8 cellular contexts compared by ENCODE assay signal in the genomic region with DNA sequence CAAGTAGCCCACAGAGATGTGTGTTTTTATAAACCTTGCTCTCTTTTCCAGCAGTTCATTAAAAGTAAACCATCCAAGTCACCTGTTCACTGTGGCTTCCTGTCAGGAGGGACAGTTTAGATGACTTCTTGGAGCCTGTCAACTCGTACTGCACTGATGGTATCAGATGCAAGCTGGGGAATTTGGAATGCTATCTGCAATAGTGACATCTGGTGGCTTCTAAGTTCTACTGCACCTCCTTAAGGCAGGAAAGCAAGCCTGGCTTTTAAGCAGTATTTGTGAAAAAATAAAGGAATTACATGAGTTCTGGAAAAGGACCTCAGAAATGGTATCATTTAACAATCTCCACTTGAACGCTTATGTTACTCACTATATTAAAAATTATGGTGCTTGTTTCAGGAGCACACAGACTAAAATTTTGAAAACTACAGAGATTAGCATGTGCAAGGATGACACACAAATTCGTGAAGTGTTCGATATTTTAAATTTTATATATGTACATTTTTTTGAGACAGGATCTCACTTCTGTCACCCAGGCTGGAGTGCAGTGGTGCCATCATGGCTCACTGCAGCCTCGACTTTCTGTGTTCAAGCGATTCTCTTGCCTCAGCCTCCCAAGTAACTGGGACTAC.
A peak's percentile ranks its signal among the peaks of the same experiment; 100 is the strongest.
DNase-seq lines count a peak whose midpoint lies in the region; ATAC-seq, FAIRE-seq and TF ChIP-seq lines count a peak whose summit lies in the region.

No MANE protein-coding gene starts in this region.

- H3K14ac ChIP-seq in H1 (ENCODE audit: insufficient read length) = no peak overlapping the region

- H3K27ac ChIP-seq in H1 (ENCODE audit: low read depth, low read length) (no peak overlapping the region), mesendoderm (ENCODE audit: low read depth, low read length) (no peak overlapping the region)

- H2AFZ ChIP-seq in H1 (ENCODE audit: low read length) = no peak overlapping the region

- WGBS in H1 (ENCODE audit: extremely low coverage in 1 of 2, insufficient coverage in 1 of 2, insufficient read length in 1 of 2, insufficient replicate concordance in 2 of 2, low coverage in 1 of 2, low lambda C conversion rate in 2 of 2, missing lambda C conversion rate in 1 of 2), 2 experiments = 64% methylated on average over 6 of the region's 6 CpGs; no CpG with 5 or more reads in 1 of the 2 experiments
- no CpG with 5 or more reads among the region's 6 CpGs for WGBS in mesendoderm (ENCODE audit: extremely low coverage, insufficient coverage, low lambda C conversion rate)

- H3K36me3 Mint-ChIP-seq in activated naive CD4-positive, alpha-beta T cell treated with anti-CD3 and anti-CD28 coated beads for 36 hours (ENCODE audit: low read depth) = no peaks in the 10 kb centered on the region
- no peaks in the 10 kb centered on the region for H3K36me3 Mint-ChIP-seq in activated naive CD4-positive, alpha-beta T cell treated with anti-CD3 and anti-CD28 coated beads, Interleukin-2, amount 10 ng/mL, durations not matched to agents 7 days and 5 days
- H3K36me3 Mint-ChIP-seq in T-helper 2 cell treated with Interferon-gamma antibody and Interleukin-4, amounts not matched to agents 5 μg/mL and 100 μg/mL, for 36 hours (ENCODE audit: low read depth) = no peaks in the 10 kb centered on the region

- no peaks in the 10 kb centered on the region for H3K9me3 Mint-ChIP-seq in activated naive CD4-positive, alpha-beta T cell treated with anti-CD3 and anti-CD28 coated beads for 36 hours
- no peaks in the 10 kb centered on the region for H3K9me3 Mint-ChIP-seq in activated naive CD4-positive, alpha-beta T cell treated with anti-CD3 and anti-CD28 coated beads, Interleukin-2, amount 10 ng/mL, durations not matched to agents 7 days and 5 days
- H3K9me3 Mint-ChIP-seq in T-helper 2 cell treated with Interferon-gamma antibody and Interleukin-4, amounts not matched to agents 5 μg/mL and 100 μg/mL, for 36 hours = no peaks in the 10 kb centered on the region

- ATAC-seq in GM21723 (IDR thresholded peaks at IDR 0.05; ENCODE audit: unreplicated experiment) = peak; percentile 99

- no peak overlapping the region for H2BK20ac ChIP-seq in H1 (ENCODE audit: low read length)

- no peak overlapping the region for H3K27ac Mint-ChIP-seq in activated naive CD4-positive, alpha-beta T cell treated with anti-CD3 and anti-CD28 coated beads for 36 hours
- no peak overlapping the region for H3K27ac Mint-ChIP-seq in activated naive CD4-positive, alpha-beta T cell treated with anti-CD3 and anti-CD28 coated beads, Interleukin-2, amount 10 ng/mL, durations not matched to agents 7 days and 5 days
- H3K27ac Mint-ChIP-seq in T-helper 2 cell treated with Interferon-gamma antibody and Interleukin-4, amounts not matched to agents 5 μg/mL and 100 μg/mL, for 36 hours = no peak overlapping the region

- H3K27me3 ChIP-seq in H1 (replicated peaks in 1 of 4; ENCODE audit: control insufficient read depth in 3 of 4, extremely low read depth in 1 of 4, insufficient read depth in 3 of 4, low read length in 3 of 4) (no peaks in the 10 kb centered on the region), mesendoderm (ENCODE audit: insufficient read depth, low read length, poor library complexity) (no peaks in the 10 kb centered on the region)

- H2BK120ac ChIP-seq in H1 (replicated peaks; ENCODE audit: low read depth, low read length) (no peak overlapping the region), mesendoderm (ENCODE audit: low read depth, low read length) (no peak overlapping the region)

- H2BK5ac ChIP-seq in H1 (ENCODE audit: low read depth, low read length) = no peak overlapping the region
- H2BK5ac ChIP-seq in mesendoderm (ENCODE audit: low read length) = no peak overlapping the region

- DNase-seq in activated naive CD4-positive, alpha-beta T cell treated with anti-CD3 and anti-CD28 coated beads for 36 hours = peak; percentile 39
- DNase-seq in activated naive CD4-positive, alpha-beta T cell treated with anti-CD3 and anti-CD28 coated beads, Interleukin-2, amount 10 ng/mL, durations not matched to agents 7 days and 5 days = no peak
- peak; percentile 23 for DNase-seq in HuH-7.5 (ENCODE audit: low spot score)
- peak; percentile 75 for DNase-seq in RKO (ENCODE audit: low spot score)
- DNase-seq in H1 (ENCODE audit: low read depth in 1 of 2, low spot score in 2 of 2) = no peak
- peak; percentile 83 for DNase-seq in mesendoderm
- DNase-seq in T-helper 2 cell treated with Interferon-gamma antibody and Interleukin-4, amounts not matched to agents 5 μg/mL and 100 μg/mL, for 36 hours (ENCODE audit: low spot score) = no peak

- no peak overlapping the region for H3K18ac ChIP-seq in H1 (ENCODE audit: extremely low read depth, low read length)
- H3K18ac ChIP-seq in mesendoderm (ENCODE audit: low read length) = no peak overlapping the region

- H3K23ac ChIP-seq in H1 (ENCODE audit: insufficient read length) (no peak overlapping the region), mesendoderm (ENCODE audit: low read length) (no peak overlapping the region)

- POLR2A ChIA-PET in H1 (lab: Charles Lee; ENCODE audit: partially characterized antibody) = no interaction called here

- H4K5ac ChIP-seq in H1 (ENCODE audit: insufficient read length, low read depth, low read length) (no peak overlapping the region), mesendoderm (ENCODE audit: low read length) (no peak overlapping the region)

- CTCF ChIA-PET in activated naive CD4-positive, alpha-beta T cell treated with anti-CD3 and anti-CD28 coated beads for 36 hours (lab: Charles Lee) = interaction anchor here (0.5 to 1.6 kb wide), 4 partner anchors 8 to 245 kb away, joined by 3 to 4 read pairs (median 4); no protein-coding TSS in a partner anchor
- CTCF ChIA-PET in activated naive CD4-positive, alpha-beta T cell treated with anti-CD3 and anti-CD28 coated beads, Interleukin-2, amount 10 ng/mL, durations not matched to agents 7 days and 5 days (lab: Charles Lee) = interaction anchor here (0.6 kb wide), 1 partner anchor 29 kb away, joined by 3 read pairs; no protein-coding TSS in a partner anchor
- CTCF ChIA-PET in H1 (lab: Charles Lee; ENCODE audit: partially characterized antibody) = interaction anchor here (0.7 to 1.6 kb wide), 6 partner anchors 9 to 150 kb away, joined by 3 to 5 read pairs (median 3); no protein-coding TSS in a partner anchor

- H3K4ac ChIP-seq in H1 (replicated peaks; ENCODE audit: insufficient read length, low read depth, low read length) = no peak overlapping the region
- H3K4ac ChIP-seq in mesendoderm (ENCODE audit: low read depth, low read length) = no peak overlapping the region

- peak; percentile 80 to 86 for TF ChIP-seq RAD21 in H1 (IDR thresholded peaks at IDR 0.05 in 1 of 2, conservative IDR thresholded peaks at IDR 0.05 in 1 of 2; ENCODE audit: low read depth in 2 of 2, low read length in 2 of 2)

- H3K79me2 ChIP-seq in H1 (ENCODE audit: control insufficient read depth in 1 of 2, insufficient read depth in 2 of 2, low read length in 2 of 2) (no peaks in the 10 kb centered on the region), mesendoderm (ENCODE audit: control insufficient read depth, insufficient read depth, low read length) (no peaks in the 10 kb centered on the region)

- no peaks in the 10 kb centered on the region for H3K9me3 ChIP-seq in H1 (ENCODE audit: insufficient read depth in 2 of 2, low read depth in 1 of 2, low read length in 1 of 2)

- H3K4me1 ChIP-seq in H1 (replicated peaks in 1 of 4; ENCODE audit: control insufficient read depth in 3 of 4, insufficient read depth in 4 of 4, low read length in 3 of 4) = peaks cover 0 to 8% (median 5%) of the 10 kb centered on the region in 4 experiments; a peak in 4 of 7 replicates
- H3K4me1 ChIP-seq in mesendoderm (ENCODE audit: control insufficient read depth, low read depth, low read length) = peaks cover 3% of the 10 kb centered on the region

- peak; percentile 97 for FAIRE-seq in H1 (lab: Jason Lieb, UNC)

- no peaks in the 10 kb centered on the region for H3K23me2 ChIP-seq in H1 (ENCODE audit: low read depth, low read length)

- peaks cover 4% of the 10 kb centered on the region for H3K4me1 Mint-ChIP-seq in activated naive CD4-positive, alpha-beta T cell treated with anti-CD3 and anti-CD28 coated beads for 36 hours (ENCODE audit: low read depth)
- peaks cover 3% of the 10 kb centered on the region for H3K4me1 Mint-ChIP-seq in activated naive CD4-positive, alpha-beta T cell treated with anti-CD3 and anti-CD28 coated beads, Interleukin-2, amount 10 ng/mL, durations not matched to agents 7 days and 5 days
- H3K4me1 Mint-ChIP-seq in T-helper 2 cell treated with Interferon-gamma antibody and Interleukin-4, amounts not matched to agents 5 μg/mL and 100 μg/mL, for 36 hours (ENCODE audit: low read depth) = peaks cover 5% of the 10 kb centered on the region

- no peak for TF ChIP-seq POLR2A in H1 (IDR thresholded peaks at IDR 0.05; ENCODE audit: control extremely low read depth in 1 of 2, low read depth in 2 of 2, low read length in 2 of 2)

- H3K56ac ChIP-seq in H1 (replicated peaks; ENCODE audit: insufficient read length, low read depth, low read length) = no peak overlapping the region
- H3K56ac ChIP-seq in mesendoderm (ENCODE audit: low read length) = no peak overlapping the region

- no peak overlapping the region for H2AK5ac ChIP-seq in H1 (ENCODE audit: low read depth, low read length)
- H2AK5ac ChIP-seq in mesendoderm (ENCODE audit: low read length) = no peak overlapping the region

- TF ChIP-seq CTCF in H1 (IDR thresholded peaks at IDR 0.05; ENCODE audit: control extremely low read depth in 1 of 3, insufficient read depth in 1 of 3, low read depth in 1 of 3, low read length in 3 of 3) = peak in 2 of 3 experiments; percentile 79 to 90; a peak in 3 of 4 replicates

- no peaks in the 10 kb centered on the region for H4K20me1 ChIP-seq in H1 (replicated peaks in 1 of 2; ENCODE audit: control insufficient read depth in 1 of 2, insufficient read depth in 2 of 2, low read length in 2 of 2)

- no peaks in the 10 kb centered on the region for H3K27me3 Mint-ChIP-seq in activated naive CD4-positive, alpha-beta T cell treated with anti-CD3 and anti-CD28 coated beads for 36 hours (ENCODE audit: low read depth)
- H3K27me3 Mint-ChIP-seq in activated naive CD4-positive, alpha-beta T cell treated with anti-CD3 and anti-CD28 coated beads, Interleukin-2, amount 10 ng/mL, durations not matched to agents 7 days and 5 days = peaks cover 7% of the 10 kb centered on the region
- H3K27me3 Mint-ChIP-seq in T-helper 2 cell treated with Interferon-gamma antibody and Interleukin-4, amounts not matched to agents 5 μg/mL and 100 μg/mL, for 36 hours (ENCODE audit: low read depth) = peaks cover 11% of the 10 kb centered on the region

- H3K9ac ChIP-seq in H1 (replicated peaks in 1 of 4; ENCODE audit: extremely low read depth in 1 of 4, low read depth in 3 of 4, low read length in 3 of 4) (no peak overlapping the region), mesendoderm (ENCODE audit: low read length) (no peak overlapping the region)

- no peak overlapping the region for H3K4me3 ChIP-seq in H1 (ENCODE audit: extremely low read depth in 1 of 4, insufficient read depth in 2 of 4, low read depth in 3 of 4, low read length in 4 of 4)
- H3K4me3 ChIP-seq in mesendoderm (ENCODE audit: low read length) = no peak overlapping the region

- intact Hi-C loops in activated naive CD4-positive, alpha-beta T cell treated with anti-CD3 and anti-CD28 coated beads for 36 hours (cut with micrococcal nuclease) = loop anchor here (1.0 to 10.0 kb wide), 8 partner anchors 39 to 526 kb away; a partner anchor contains a TSS

- H3K36me3 ChIP-seq in H1 (ENCODE audit: control insufficient read depth in 2 of 4, insufficient read depth in 4 of 4, low read length in 3 of 4) = no peaks in the 10 kb centered on the region; a peak in 1 of 8 replicates
- H3K36me3 ChIP-seq in mesendoderm (ENCODE audit: control insufficient read depth, insufficient read depth, low read length) = no peaks in the 10 kb centered on the region

- no peak overlapping the region for H4K91ac ChIP-seq in H1 (replicated peaks; ENCODE audit: insufficient read length, low read length)

- H2BK15ac ChIP-seq in H1 (ENCODE audit: low read length) (no peak overlapping the region), mesendoderm (replicated peaks; ENCODE audit: low read depth) (no peak overlapping the region)

- no peak overlapping the region for H2BK12ac ChIP-seq in H1 (ENCODE audit: low read depth, low read length)

- TF ChIP-seq EP300 in H1 (IDR thresholded peaks at IDR 0.05; ENCODE audit: borderline replicate concordance in 1 of 2, low read depth in 2 of 2, low read length in 2 of 2) = no peak

- no peak overlapping the region for H3K4me3 Mint-ChIP-seq in activated naive CD4-positive, alpha-beta T cell treated with anti-CD3 and anti-CD28 coated beads for 36 hours
- no peak overlapping the region for H3K4me3 Mint-ChIP-seq in activated naive CD4-positive, alpha-beta T cell treated with anti-CD3 and anti-CD28 coated beads, Interleukin-2, amount 10 ng/mL, durations not matched to agents 7 days and 5 days
- H3K4me3 Mint-ChIP-seq in T-helper 2 cell treated with Interferon-gamma antibody and Interleukin-4, amounts not matched to agents 5 μg/mL and 100 μg/mL, for 36 hours = no peak overlapping the region

- H4K8ac ChIP-seq in H1 (ENCODE audit: extremely low read depth, insufficient read depth, low read length) = no peak overlapping the region
- no peak overlapping the region for H4K8ac ChIP-seq in mesendoderm (ENCODE audit: low read depth, low read length)

- no peak overlapping the region for H3K4me2 ChIP-seq in H1 (ENCODE audit: insufficient read depth in 1 of 2, low read depth in 2 of 2, low read length in 2 of 2)
- H3K4me2 ChIP-seq in mesendoderm (ENCODE audit: low read length) = no peak overlapping the region

- no peaks in the 10 kb centered on the region for H3K79me1 ChIP-seq in H1 (ENCODE audit: low read depth, low read length)
- no peaks in the 10 kb centered on the region for H3K79me1 ChIP-seq in mesendoderm (ENCODE audit: low read length)

Comparison
In these comparisons a context has a peak if more than half of its experiments do, and no peak if none do; other contexts are left out.
1. DNase-seq: peak in activated naive CD4-positive, alpha-beta T cell treated with anti-CD3 and anti-CD28 coated beads for 36 hours (single experiment), HuH-7.5 (single experiment), RKO (single experiment) and mesendoderm (single experiment); none in activated naive CD4-positive, alpha-beta T cell treated with anti-CD3 and anti-CD28 coated beads, Interleukin-2, amount 10 ng/mL, durations not matched to agents 7 days and 5 days (single experiment), H1 (0 of 2) and T-helper 2 cell treated with Interferon-gamma antibody and Interleukin-4, amounts not matched to agents 5 μg/mL and 100 μg/mL, for 36 hours (single experiment).